15 cellular contexts compared by ENCODE assay signal in genomic region chr5:154276236-154276792, GRCh38.
DNase-seq lines count a peak whose midpoint lies in the region; ATAC-seq and TF ChIP-seq lines count a peak whose summit lies in the region.
"Had no signal": no experiment of that assay in that cellular context is flagged by ENCODE, and none has a peak within 500 bp of the region (broad histone marks: within the 10 kb centered on the region; RNA-seq: fewer than 3 reads in every experiment).

No MANE protein-coding gene starts in this region.

- WGBS in esophagus squamous epithelium, 2 donors = 77 to 81% methylated on average over 2 of the region's 2 CpGs

- peaks cover 0 to 44% (median 21%) of the 10 kb centered on the region in 3 donors for H3K4me1 ChIP-seq in esophagus squamous epithelium

- DNase-seq in NCI-H2171 treated with DMSO at 0.1 percent for 48 hours (lab: John Stamatoyannopoulos, UW) (peak; percentile 16), NCI-H2171 (lab: John Stamatoyannopoulos, UW) (no peak), NCI-H524 (lab: John Stamatoyannopoulos, UW) (peak; percentile 95 to 98), osteocyte (ENCODE audit: extremely low spot score, unreplicated experiment) (no peak), esophagus squamous epithelium (lab: John Stamatoyannopoulos, UW) (no peak), SIG-M5 (lab: John Stamatoyannopoulos, UW) (no peak)
- no peak for DNase-seq in activated naive CD8-positive, alpha-beta T cell treated with anti-CD3 and anti-CD28 coated beads, Interleukin-2, amount 50 U/mL, for 24 hours
- DNase-seq: CD4-positive, alpha-beta T cell; islet precursor cell; NCI-H1694 treated with DMSO at 0.1 percent for 48 hours; NCI-H510A treated with DMSO at 0.1 percent for 48 hours; upper lobe of left lung had no signal

- H3K27me3 ChIP-seq in esophagus squamous epithelium = no peaks in the 10 kb centered on the region
- H3K27me3 ChIP-seq: MG63, upper lobe of left lung had no signal

- intact Hi-C loops in esophagus squamous epithelium (cut with DNase I) = no loop called here

- H3K4me3 ChIP-seq in esophagus squamous epithelium = no peak overlapping the region
- H3K4me3 ChIP-seq: MG63, upper lobe of left lung had no signal

- ATAC-seq in activated naive CD8-positive, alpha-beta T cell treated with anti-CD3 and anti-CD28 coated beads, Interleukin-2, amount 50 U/mL, for 24 hours = peak; percentile 35
- no peak for ATAC-seq in GM21360 (IDR thresholded peaks at IDR 0.05; ENCODE audit: unreplicated experiment)

- TF ChIP-seq CTCF in osteocyte (IDR thresholded peaks at IDR 0.05) (no peak), esophagus squamous epithelium (IDR thresholded peaks at IDR 0.05) (no peak)

- no peaks in the 10 kb centered on the region for H3K9me3 ChIP-seq in esophagus squamous epithelium
- H3K9me3 ChIP-seq: MG63, upper lobe of left lung had no signal

- no peak overlapping the region for H3K27ac Mint-ChIP-seq in activated naive CD8-positive, alpha-beta T cell treated with anti-CD3 and anti-CD28 coated beads, Interleukin-2, amount 50 U/mL, for 24 hours
- peak overlapping the region; percentile 63 for H3K27ac Mint-ChIP-seq in osteocyte (ENCODE audit: unreplicated experiment)
- H3K27ac Mint-ChIP-seq: CD4-positive, alpha-beta T cell had no signal

- H3K27ac ChIP-seq in esophagus squamous epithelium = peak overlapping the region in 2 of 4 donors; percentile 39 to 52
- H3K27ac ChIP-seq: upper lobe of left lung had no signal

- TF ChIP-seq POLR2A in esophagus squamous epithelium (IDR thresholded peaks at IDR 0.05) = no peak

- no peaks in the 10 kb centered on the region for H3K36me3 ChIP-seq in esophagus squamous epithelium
- H3K36me3 ChIP-seq: MG63, upper lobe of left lung had no signal

- H3K27me3 Mint-ChIP-seq in activated naive CD8-positive, alpha-beta T cell treated with anti-CD3 and anti-CD28 coated beads, Interleukin-2, amount 50 U/mL, for 24 hours = no peaks in the 10 kb centered on the region
- H3K27me3 Mint-ChIP-seq in osteocyte (ENCODE audit: unreplicated experiment) = no peaks in the 10 kb centered on the region
- H3K27me3 Mint-ChIP-seq: brain; CD4-positive, alpha-beta T cell had no signal

- H3K4me1 Mint-ChIP-seq in activated naive CD8-positive, alpha-beta T cell treated with anti-CD3 and anti-CD28 coated beads, Interleukin-2, amount 50 U/mL, for 24 hours = peaks cover 53% of the 10 kb centered on the region
- peaks cover 54% of the 10 kb centered on the region for H3K4me1 Mint-ChIP-seq in osteocyte (ENCODE audit: unreplicated experiment)

- H3K4me3 Mint-ChIP-seq in activated naive CD8-positive, alpha-beta T cell treated with anti-CD3 and anti-CD28 coated beads, Interleukin-2, amount 50 U/mL, for 24 hours = no peak overlapping the region
- H3K4me3 Mint-ChIP-seq in osteocyte (ENCODE audit: unreplicated experiment) = no peak overlapping the region
- H3K4me3 Mint-ChIP-seq: CD4-positive, alpha-beta T cell had no signal

- peaks cover 6% of the 10 kb centered on the region for H3K36me3 Mint-ChIP-seq in activated naive CD8-positive, alpha-beta T cell treated with anti-CD3 and anti-CD28 coated beads, Interleukin-2, amount 50 U/mL, for 24 hours (ENCODE audit: low read depth)
- H3K36me3 Mint-ChIP-seq in osteocyte (ENCODE audit: unreplicated experiment) = peaks cover 3% of the 10 kb centered on the region
- H3K36me3 Mint-ChIP-seq: brain had no signal

- H3K9me3 Mint-ChIP-seq in activated naive CD8-positive, alpha-beta T cell treated with anti-CD3 and anti-CD28 coated beads, Interleukin-2, amount 50 U/mL, for 24 hours = no peaks in the 10 kb centered on the region
- no peaks in the 10 kb centered on the region for H3K9me3 Mint-ChIP-seq in osteocyte (ENCODE audit: unreplicated experiment)
- H3K9me3 Mint-ChIP-seq: brain; CD4-positive, alpha-beta T cell had no signal

Comparison
In these comparisons a context has a peak if more than half of its experiments do, and no peak if none do; other contexts are left out.
1. DNase-seq: peak in NCI-H2171 treated with DMSO at 0.1 percent for 48 hours (single experiment) and NCI-H524 (2 of 2); none in NCI-H2171 (single experiment), activated naive CD8-positive, alpha-beta T cell treated with anti-CD3 and anti-CD28 coated beads, Interleukin-2, amount 50 U/mL, for 24 hours (single experiment), osteocyte (single experiment), esophagus squamous epithelium (single experiment) and SIG-M5 (single experiment).